In genomic region chr1:1407957-1408318, GRCh38 we compare ENCODE assay signal across 7 cellular contexts. TPM values are rescaled to one million over a fixed set of nuclear protein-coding genes. Genes with fewer than 3 reads are reported as not detected.
A peak's percentile ranks its signal among the peaks of the same experiment; 100 is the strongest.
DNase-seq lines count a peak whose midpoint lies in the region; ATAC-seq and TF ChIP-seq lines count a peak whose summit lies in the region.

No MANE protein-coding gene starts in this region.

- peaks cover 42% of the 10 kb centered on the region for H3K4me1 Mint-ChIP-seq in activated CD4-positive, alpha-beta memory T cell treated with anti-CD3 and anti-CD28 coated beads, Interleukin-2, amount 10 ng/mL, durations not matched to agents 7 days and 5 days
- H3K4me1 Mint-ChIP-seq in stimulated activated naive B cell treated with anti-CD40 and anti-IgM and Interleukin-4, amounts not matched to agents 10 μg/mL and 1 μg/mL and 100 μg/mL, for 72 hours = peaks cover 25 to 65% of the 10 kb centered on the region in 2 donors

- H3K27ac Mint-ChIP-seq in activated CD4-positive, alpha-beta memory T cell treated with anti-CD3 and anti-CD28 coated beads, Interleukin-2, amount 10 ng/mL, durations not matched to agents 7 days and 5 days = peak overlapping the region; percentile 80
- peak overlapping the region; percentile 94 for H3K27ac Mint-ChIP-seq in stimulated activated naive B cell treated with anti-CD40 and anti-IgM and Interleukin-4, amounts not matched to agents 10 μg/mL and 1 μg/mL and 100 μg/mL, for 72 hours

- DNase-seq in HFF-Myc (ENCODE audit: extremely low read depth, low read depth) (no peak), GM13976 (ENCODE audit: low spot score) (no peak)
- DNase-seq in activated CD4-positive, alpha-beta memory T cell treated with anti-CD3 and anti-CD28 coated beads, Interleukin-2, amount 10 ng/mL, durations not matched to agents 7 days and 5 days = no peak
- DNase-seq in stimulated activated naive B cell treated with anti-CD40 and anti-IgM and Interleukin-4, amounts not matched to agents 10 μg/mL and 1 μg/mL and 100 μg/mL, for 72 hours = no peak

- H3K27me3 Mint-ChIP-seq in activated CD4-positive, alpha-beta memory T cell treated with anti-CD3 and anti-CD28 coated beads, Interleukin-2, amount 10 ng/mL, durations not matched to agents 7 days and 5 days = no peaks in the 10 kb centered on the region
- no peaks in the 10 kb centered on the region for H3K27me3 Mint-ChIP-seq in stimulated activated naive B cell treated with anti-CD40 and anti-IgM and Interleukin-4, amounts not matched to agents 10 μg/mL and 1 μg/mL and 100 μg/mL, for 72 hours

- in situ Hi-C loops in GM13976 (cut with MboI; ENCODE audit: low sequenced_read_pairs, unreplicated experiment) = no loop called here

- CTCF ChIA-PET in activated CD4-positive, alpha-beta memory T cell treated with anti-CD3 and anti-CD28 coated beads, Interleukin-2, amount 10 ng/mL, durations not matched to agents 7 days and 5 days (lab: Charles Lee) = interaction anchor here (1.3 to 2.2 kb wide), 4 partner anchors 9 to 97 kb away, joined by 3 to 11 read pairs (median 6); partner anchors contain the start of gene CCNL2

- H3K4me3 Mint-ChIP-seq in activated CD4-positive, alpha-beta memory T cell treated with anti-CD3 and anti-CD28 coated beads, Interleukin-2, amount 10 ng/mL, durations not matched to agents 7 days and 5 days = peak overlapping the region; percentile 91
- peak overlapping the region; percentile 88 to 96 for H3K4me3 Mint-ChIP-seq in stimulated activated naive B cell treated with anti-CD40 and anti-IgM and Interleukin-4, amounts not matched to agents 10 μg/mL and 1 μg/mL and 100 μg/mL, for 72 hours

- no peaks in the 10 kb centered on the region for H3K9me3 Mint-ChIP-seq in activated CD4-positive, alpha-beta memory T cell treated with anti-CD3 and anti-CD28 coated beads, Interleukin-2, amount 10 ng/mL, durations not matched to agents 7 days and 5 days
- H3K9me3 Mint-ChIP-seq in stimulated activated naive B cell treated with anti-CD40 and anti-IgM and Interleukin-4, amounts not matched to agents 10 μg/mL and 1 μg/mL and 100 μg/mL, for 72 hours = peaks cover 0 to 1% of the 10 kb centered on the region in 2 donors

- peak overlapping the region; percentile 96 for H3K4me3 ChIP-seq in HFF-Myc (replicated peaks; ENCODE audit: low read depth, low read length)
- peak overlapping the region; percentile 92 for H3K4me3 ChIP-seq in iPS-11a (ENCODE audit: low read depth, low read length)

- POLR2A ChIA-PET in activated CD4-positive, alpha-beta memory T cell treated with anti-CD3 and anti-CD28 coated beads, Interleukin-2, amount 10 ng/mL, durations not matched to agents 7 days and 5 days (lab: Charles Lee) = interaction anchor here (0.8 to 3.8 kb wide), 11 partner anchors 9 to 320 kb away, joined by 3 to 41 read pairs (median 4); partner anchors contain the start of genes ANKRD65, ATAD3A, AURKAIP1 and CCNL2

- TF ChIP-seq CTCF in HFF-Myc (IDR thresholded peaks at IDR 0.05; ENCODE audit: low read depth, low read length, missing control alignments) = no peak
- no peak for TF ChIP-seq CTCF in GM13976 (IDR thresholded peaks at IDR 0.05; ENCODE audit: borderline replicate concordance, control extremely low read depth, extremely low read depth, insufficient read depth, missing control alignments)

- ATAC-seq in stimulated activated naive B cell treated with anti-CD40 and anti-IgM and Interleukin-4, amounts not matched to agents 10 μg/mL and 1 μg/mL and 100 μg/mL, for 72 hours (replicated peaks) = no peak
- ATAC-seq in GM21367 (IDR thresholded peaks at IDR 0.05; ENCODE audit: unreplicated experiment) (no peak), HG03039 (IDR thresholded peaks at IDR 0.05; ENCODE audit: unreplicated experiment) (no peak)

- peaks cover 35% of the 10 kb centered on the region for H3K36me3 Mint-ChIP-seq in activated CD4-positive, alpha-beta memory T cell treated with anti-CD3 and anti-CD28 coated beads, Interleukin-2, amount 10 ng/mL, durations not matched to agents 7 days and 5 days (ENCODE audit: low read depth)
- peaks cover 38 to 54% of the 10 kb centered on the region in 2 donors for H3K36me3 Mint-ChIP-seq in stimulated activated naive B cell treated with anti-CD40 and anti-IgM and Interleukin-4, amounts not matched to agents 10 μg/mL and 1 μg/mL and 100 μg/mL, for 72 hours

RNA-seq across cellular contexts. Expression of gene MRPL20, which starts 0.8 kb away (rescaled TPM):
- 10 to 100 TPM; 82.8 to 87.3 TPM for total RNA-seq in activated CD4-positive, alpha-beta memory T cell treated with anti-CD3 and anti-CD28 coated beads, Interleukin-2, amount 10 ng/mL, durations not matched to agents 7 days and 5 days

RNA-seq across cellular contexts. Expression of gene CCNL2, which starts 8.8 kb away (rescaled TPM):
- total RNA-seq in activated CD4-positive, alpha-beta memory T cell treated with anti-CD3 and anti-CD28 coated beads, Interleukin-2, amount 10 ng/mL, durations not matched to agents 7 days and 5 days = 100 to 1,000 TPM; 104 TPM

RNA-seq across cellular contexts. Expression of gene ANKRD65, which starts 13.1 kb away (rescaled TPM):
- total RNA-seq in activated CD4-positive, alpha-beta memory T cell treated with anti-CD3 and anti-CD28 coated beads, Interleukin-2, amount 10 ng/mL, durations not matched to agents 7 days and 5 days = not detected

RNA-seq across cellular contexts. Expression of gene VWA1, which starts 27.6 kb away (rescaled TPM):
- under 1 TPM; 0.33 to 0.45 TPM for total RNA-seq in activated CD4-positive, alpha-beta memory T cell treated with anti-CD3 and anti-CD28 coated beads, Interleukin-2, amount 10 ng/mL, durations not matched to agents 7 days and 5 days

RNA-seq across cellular contexts. Expression of gene AURKAIP1, which starts 32.9 kb away (rescaled TPM):
- total RNA-seq in activated CD4-positive, alpha-beta memory T cell treated with anti-CD3 and anti-CD28 coated beads, Interleukin-2, amount 10 ng/mL, durations not matched to agents 7 days and 5 days = 100 to 1,000 TPM; 121 to 122 TPM
